ENCODE assay signal across 14 cellular contexts in the genomic region with DNA sequence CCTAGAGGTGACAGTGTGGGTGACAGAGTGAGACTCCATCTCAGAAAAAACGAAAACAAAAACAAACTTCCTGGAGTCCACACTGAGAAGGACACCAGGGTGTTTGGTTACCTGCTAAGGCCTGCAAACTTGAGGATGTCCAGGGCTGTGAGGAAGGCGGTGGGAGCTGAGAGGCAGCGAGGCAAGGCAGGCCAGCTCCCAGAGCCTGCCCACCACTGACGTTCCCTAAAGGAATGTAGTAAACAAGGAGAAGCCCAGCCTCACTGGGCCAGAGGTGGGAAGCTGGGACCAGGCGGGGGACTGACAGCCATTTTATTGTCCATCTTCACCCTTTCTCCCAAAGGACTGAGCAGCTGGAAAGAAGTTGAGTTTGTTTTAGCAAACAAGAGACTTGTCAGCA. TPM values are rescaled to one million over a fixed set of nuclear protein-coding genes. Genes with fewer than 3 reads are reported as not detected.
A peak's percentile ranks its signal among the peaks of the same experiment; 100 is the strongest.
DNase-seq lines count a peak whose midpoint lies in the region; ATAC-seq and TF ChIP-seq lines count a peak whose summit lies in the region.
"Had no signal": no experiment of that assay in that cellular context is flagged by ENCODE, and none has a peak within 500 bp of the region (broad histone marks: within the 10 kb centered on the region; RNA-seq: fewer than 3 reads in every experiment).

No MANE protein-coding gene starts in this region.

- H3K9ac ChIP-seq in muscle layer of colon (ENCODE audit: low read length), result no peak overlapping the region

- H3K27ac ChIP-seq in Peyer's patch (peak overlapping the region in 3 of 4 donors; percentile 46 to 93 (median 55)), esophagus muscularis mucosa (replicated peaks in 1 of 4) (peak overlapping the region; percentile 91 to 95 (median 94)), muscle layer of colon (ENCODE audit: low read depth, low read length) (peak overlapping the region; percentile 64), thyroid gland (peak overlapping the region in 2 of 3 donors; percentile 24 to 61)

- H3K36me3 ChIP-seq in Peyer's patch (no peaks in the 10 kb centered on the region), esophagus muscularis mucosa (peaks cover 0 to 25% (median 9%) of the 10 kb centered on the region in 4 donors), muscle layer of colon (ENCODE audit: insufficient read depth, low read length) (peaks cover 19% of the 10 kb centered on the region), thyroid gland (no peaks in the 10 kb centered on the region)
- H3K36me3 ChIP-seq: heart right ventricle had no signal

- H3K27me3 ChIP-seq in Peyer's patch (no peaks in the 10 kb centered on the region), esophagus muscularis mucosa (peaks cover 0 to 3% (median 0%) of the 10 kb centered on the region in 4 donors), muscle layer of colon (ENCODE audit: control insufficient read depth in 1 of 2, insufficient read depth in 2 of 2, low read length in 2 of 2) (no peaks in the 10 kb centered on the region), thyroid gland (no peaks in the 10 kb centered on the region)
- H3K27me3 ChIP-seq: heart right ventricle had no signal

- TF ChIP-seq CTCF in Peyer's patch (IDR thresholded peaks at IDR 0.05) (no peak), esophagus muscularis mucosa (IDR thresholded peaks at IDR 0.05) (no peak), thyroid gland (IDR thresholded peaks at IDR 0.05) (no peak)

- intact Hi-C loops in esophagus muscularis mucosa (cut with DNase I) (no loop called here), thyroid gland (cut with DNase I) (no loop called here)

- WGBS in esophagus muscularis mucosa, result 43% methylated on average over 4 of the region's 5 CpGs
- WGBS in thyroid gland, 2 donors, result 59 to 75% methylated on average over 5 of the region's 5 CpGs

- no peak for TF ChIP-seq EP300 in esophagus muscularis mucosa (IDR thresholded peaks at IDR 0.05)

- no peak for ATAC-seq in GM21381 (IDR thresholded peaks at IDR 0.05; ENCODE audit: unreplicated experiment)
- ATAC-seq: T-cell had no signal

- H3K4me3 ChIP-seq in Peyer's patch (no peak overlapping the region), esophagus muscularis mucosa (peak overlapping the region in 2 of 4 donors; percentile 1 to 30), muscle layer of colon (ENCODE audit: low read depth in 1 of 2, low read length in 2 of 2) (peak overlapping the region in 1 of 2 donors; percentile 11), thyroid gland (replicated peaks in 1 of 3) (no peak overlapping the region)
- H3K4me3 ChIP-seq: heart right ventricle had no signal

- peak in 1 of 3 donors; percentile 52 for DNase-seq in Peyer's patch
- DNase-seq in esophagus muscularis mucosa (ENCODE audit: extremely low spot score), result no peak
- no peak for DNase-seq in thyroid gland
- no peak for DNase-seq in NCI-H2196 (lab: John Stamatoyannopoulos, UW; ENCODE audit: unreplicated experiment)
- DNase-seq in stimulated activated CD4-positive, alpha-beta T cell treated with anti-CD3 and anti-CD28 coated beads, Interleukin-15, amount 100 ng/mL, for 24 hours, result no peak
- no peak for DNase-seq in NCI-H82 treated with DMSO at 0.1 percent for 48 hours (lab: John Stamatoyannopoulos, UW; ENCODE audit: unreplicated experiment)
- DNase-seq: activated naive CD4-positive, alpha-beta T cell; central memory CD4-positive, alpha-beta T cell; heart right ventricle; stimulated activated CD4-positive, alpha-beta T cell treated with anti-CD3 and anti-CD28 coated beads, Interleukin-2, amount 100 ng/mL, for 48 hours; T-cell had no signal

- TF ChIP-seq POLR2A in Peyer's patch (IDR thresholded peaks at IDR 0.05) (no peak), esophagus muscularis mucosa (IDR thresholded peaks at IDR 0.05; ENCODE audit: low read depth) (no peak), thyroid gland (IDR thresholded peaks at IDR 0.05) (no peak)

- H3K9me3 ChIP-seq in Peyer's patch (no peaks in the 10 kb centered on the region), esophagus muscularis mucosa (no peaks in the 10 kb centered on the region), muscle layer of colon (ENCODE audit: low read length) (no peaks in the 10 kb centered on the region), thyroid gland (no peaks in the 10 kb centered on the region)
- H3K9me3 ChIP-seq: heart right ventricle had no signal

- H3K4me1 ChIP-seq in Peyer's patch, result peaks cover 0 to 26% (median 0%) of the 10 kb centered on the region in 4 donors
- peaks cover 22 to 100% (median 100%) of the 10 kb centered on the region in 4 donors for H3K4me1 ChIP-seq in esophagus muscularis mucosa
- H3K4me1 ChIP-seq in muscle layer of colon (ENCODE audit: insufficient read depth, low read length), result peaks cover 98% of the 10 kb centered on the region
- peaks cover 12 to 27% of the 10 kb centered on the region in 2 donors for H3K4me1 ChIP-seq in thyroid gland

RNA-seq across cellular contexts. Expression of a gene that starts 24.1 kb away (rescaled TPM):
- total RNA-seq in Peyer's patch (10 to 100 TPM in 1 of 4 donors, 1 to 10 TPM in 3; 2.9 to 10.7 (median 4.8) TPM), esophagus muscularis mucosa (10 to 100 TPM; 20.3 to 31.0 (median 28.5) TPM), thyroid gland (10 to 100 TPM; 28.8 to 60.3 (median 50.3) TPM)
- total RNA-seq: B cell had no signal

RNA-seq across cellular contexts. Expression of a gene that starts 33.5 kb away (rescaled TPM):
- total RNA-seq in Peyer's patch (10 to 100 TPM in 3 of 4 donors, 1 to 10 TPM in 1; 10.0 to 70.1 (median 32.6) TPM), esophagus muscularis mucosa (1,000 to 10,000 TPM; 1,021 to 1,618 (median 1,290) TPM), thyroid gland (10 to 100 TPM; 30.6 to 50.0 (median 35.9) TPM)
- total RNA-seq: B cell had no signal

RNA-seq across cellular contexts. Expression of a gene that starts 42.5 kb away (rescaled TPM):
- total RNA-seq in Peyer's patch (10 to 100 TPM; 20.6 to 31.0 (median 21.6) TPM), esophagus muscularis mucosa (10 to 100 TPM; 30.7 to 46.1 (median 32.4) TPM), thyroid gland (10 to 100 TPM; 34.7 to 46.8 (median 40.1) TPM)

Comparison
In these comparisons a context has a peak if more than half of its experiments do, and no peak if none do; other contexts are left out.
1. H3K27ac ChIP-seq: peak in every context shown above with its lines; median percentile 94 in esophagus muscularis mucosa; 64 in muscle layer of colon; 55 in Peyer's patch; 42 in thyroid gland.
2. RNA of a gene that starts 33.5 kb away (total RNA-seq): 1,021 to 1,618 TPM in esophagus muscularis mucosa; 10.0 to 70.1 TPM in Peyer's patch and 30.6 to 50.0 TPM in thyroid gland; every median in the first group is over 10 times any median in the second.